In genomic region chr6:149076355-149076734, GRCh38 we compare ENCODE assay signal across 24 cellular contexts.
A peak's percentile ranks its signal among the peaks of the same experiment; 100 is the strongest.
DNase-seq lines count a peak whose midpoint lies in the region; ATAC-seq and TF ChIP-seq lines count a peak whose summit lies in the region.
"Had no signal": no experiment of that assay in that cellular context is flagged by ENCODE, and none has a peak within 500 bp of the region (broad histone marks: within the 10 kb centered on the region; RNA-seq: fewer than 3 reads in every experiment).

No MANE protein-coding gene starts in this region.

- no peaks in the 10 kb centered on the region for H3K9me3 ChIP-seq in CD4-positive, CD25-positive, alpha-beta regulatory T cell (ENCODE audit: control insufficient read depth in 2 of 2, low read length in 2 of 2)
- H3K9me3 ChIP-seq: esophagus squamous epithelium, gastrocnemius medialis, suprapubic skin had no signal

- no peak for TF ChIP-seq CTCF in nephron (IDR thresholded peaks at IDR 0.05; ENCODE audit: unreplicated experiment in 3 of 3)

- H3K9me3 Mint-ChIP-seq in activated CD4-positive, alpha-beta T cell treated with anti-CD3 and anti-CD28 coated beads for 36 hours (ENCODE audit: low read depth): no peaks in the 10 kb centered on the region
- peaks cover 0 to 1% (median 0%) of the 10 kb centered on the region in 7 donors for H3K9me3 Mint-ChIP-seq in CD4-positive, CD25-positive, alpha-beta regulatory T cell
- H3K9me3 Mint-ChIP-seq in T-cell (no peaks in the 10 kb centered on the region), nephron (peaks cover 5% of the 10 kb centered on the region)
- H3K9me3 Mint-ChIP-seq: immature natural killer cell, natural killer cell had no signal

- no peaks in the 10 kb centered on the region for H3K27me3 ChIP-seq in CD4-positive, CD25-positive, alpha-beta regulatory T cell (ENCODE audit: control insufficient read depth, insufficient read depth, low read length)
- H3K27me3 ChIP-seq: esophagus squamous epithelium, gastrocnemius medialis, suprapubic skin had no signal

- no peaks in the 10 kb centered on the region for H3K27me3 Mint-ChIP-seq in activated CD4-positive, alpha-beta T cell treated with anti-CD3 and anti-CD28 coated beads for 36 hours
- no peaks in the 10 kb centered on the region for H3K27me3 Mint-ChIP-seq in CD4-positive, CD25-positive, alpha-beta regulatory T cell
- H3K27me3 Mint-ChIP-seq in T-cell (no peaks in the 10 kb centered on the region), nephron (ENCODE audit: low read depth) (no peaks in the 10 kb centered on the region)
- H3K27me3 Mint-ChIP-seq: stimulated activated naive B cell treated with anti-CD40 and anti-IgM and Interleukin-4, amounts not matched to agents 10 μg/mL and 1 μg/mL and 100 μg/mL, for 72 hours had no signal

- POLR2A ChIA-PET in activated CD4-positive, alpha-beta T cell treated with anti-CD3 and anti-CD28 coated beads for 36 hours (lab: Charles Lee): interaction anchor here (1.4 to 1.9 kb wide), 3 partner anchors 9 to 43 kb away, joined by 4 to 7 read pairs (median 5); no protein-coding TSS in a partner anchor
- POLR2A ChIA-PET in T-cell (lab: Charles Lee): interaction anchor here in 1 of 2 donors (0.7 kb wide), 1 partner anchor 139 kb away, joined by 3 read pairs; no protein-coding TSS in a partner anchor

- no peak for ATAC-seq in activated CD4-positive, alpha-beta T cell treated with anti-CD3 and anti-CD28 coated beads for 36 hours
- ATAC-seq in CD4-positive, CD25-positive, alpha-beta regulatory T cell (ENCODE audit: low read depth in 2 of 2): no peak
- ATAC-seq in T-cell (replicated peaks in 1 of 4): no peak
- ATAC-seq: gastrocnemius medialis; natural killer cell; stimulated activated naive B cell treated with anti-CD40 and anti-IgM and Interleukin-4, amounts not matched to agents 10 μg/mL and 1 μg/mL and 100 μg/mL, for 72 hours had no signal

- H3K36me3 ChIP-seq in CD4-positive, CD25-positive, alpha-beta regulatory T cell (ENCODE audit: control insufficient read depth, insufficient read depth, low read length): no peaks in the 10 kb centered on the region
- H3K36me3 ChIP-seq: gastrocnemius medialis had no signal

- CTCF ChIA-PET in activated CD4-positive, alpha-beta T cell treated with anti-CD3 and anti-CD28 coated beads for 36 hours (lab: Charles Lee): interaction anchor here (0.6 to 5.4 kb wide), 14 partner anchors 13 to 844 kb away, joined by 3 to 51 read pairs (median 4); partner anchors contain the start of gene TAB2
- CTCF ChIA-PET in T-cell (lab: Charles Lee): interaction anchor here (0.5 to 2.1 kb wide), 6 partner anchors 10 to 441 kb away, joined by 3 to 8 read pairs (median 4); no protein-coding TSS in a partner anchor

- H3K4me1 ChIP-seq in CD4-positive, CD25-positive, alpha-beta regulatory T cell (ENCODE audit: control insufficient read depth, insufficient read depth, low read length, poor library complexity, severe bottlenecking): peaks cover 23% of the 10 kb centered on the region
- H3K4me1 ChIP-seq: gastrocnemius medialis had no signal

- DNase-seq in activated CD4-positive, alpha-beta T cell treated with anti-CD3 and anti-CD28 coated beads for 36 hours: no peak
- DNase-seq in activated CD4-positive, alpha-beta T cell treated with anti-CD3 and anti-CD28 coated beads for 1 hour: no peak
- no peak for DNase-seq in CD4-positive, CD25-positive, alpha-beta regulatory T cell
- DNase-seq in T-cell: no peak
- DNase-seq in effector CD8-positive, alpha-beta T cell (lab: John Stamatoyannopoulos, UW): no peak
- no peak for DNase-seq in HPDE6-E6E7 (ENCODE audit: extremely low spot score)
- no peak for DNase-seq in cortex of kidney (lab: John Stamatoyannopoulos, UW)
- DNase-seq: activated CD4-positive, CD25-positive, alpha-beta regulatory T cell treated with anti-CD3 and anti-CD28 coated beads, Interleukin-2, amount 50 U/mL, for 72 hours; activated naive CD4-positive, alpha-beta T cell; C1 segment of cervical spinal cord; esophagus squamous epithelium; gastrocnemius medialis; hippocampal formation; immature natural killer cell; natural killer cell; NCI-H1048; NCI-H2029 treated with DMSO at 0.1 percent for 48 hours; NCI-H774; retina; SHP77; stimulated activated CD4-positive, alpha-beta T cell treated with anti-CD3 and anti-CD28 coated beads, Interleukin-4, amount 100 ng/mL, for 1 hour; stimulated activated naive B cell treated with anti-CD40 and anti-IgM and Interleukin-4, amounts not matched to agents 10 μg/mL and 1 μg/mL and 100 μg/mL, for 72 hours had no signal

- peak overlapping the region; percentile 15 for H3K4me3 ChIP-seq in CD4-positive, CD25-positive, alpha-beta regulatory T cell (ENCODE audit: low read depth, low read length)
- H3K4me3 ChIP-seq: esophagus squamous epithelium, gastrocnemius medialis, suprapubic skin had no signal

- H3K4me3 Mint-ChIP-seq in activated CD4-positive, alpha-beta T cell treated with anti-CD3 and anti-CD28 coated beads for 36 hours: peak overlapping the region; percentile 21
- peak overlapping the region in 1 of 4 donors; percentile 6 for H3K4me3 Mint-ChIP-seq in CD4-positive, CD25-positive, alpha-beta regulatory T cell
- H3K4me3 Mint-ChIP-seq in T-cell (no peak overlapping the region), nephron (no peak overlapping the region)
- H3K4me3 Mint-ChIP-seq: immature natural killer cell; natural killer cell; stimulated activated naive B cell treated with anti-CD40 and anti-IgM and Interleukin-4, amounts not matched to agents 10 μg/mL and 1 μg/mL and 100 μg/mL, for 72 hours had no signal

- peak overlapping the region; percentile 52 for H3K27ac Mint-ChIP-seq in activated CD4-positive, alpha-beta T cell treated with anti-CD3 and anti-CD28 coated beads for 36 hours
- H3K27ac Mint-ChIP-seq in CD4-positive, CD25-positive, alpha-beta regulatory T cell: peak overlapping the region; percentile 45 to 92 (median 48)
- H3K27ac Mint-ChIP-seq in T-cell (peak overlapping the region; percentile 34 to 76), nephron (peak overlapping the region in 2 of 3 experiments; percentile 51 to 68)
- H3K27ac Mint-ChIP-seq: natural killer cell had no signal

- no peaks in the 10 kb centered on the region for H3K36me3 Mint-ChIP-seq in activated CD4-positive, alpha-beta T cell treated with anti-CD3 and anti-CD28 coated beads for 36 hours (ENCODE audit: low read depth)
- no peaks in the 10 kb centered on the region for H3K36me3 Mint-ChIP-seq in CD4-positive, CD25-positive, alpha-beta regulatory T cell
- H3K36me3 Mint-ChIP-seq in T-cell (peaks cover 14% of the 10 kb centered on the region), nephron (ENCODE audit: low read depth) (peaks cover 11% of the 10 kb centered on the region)
- H3K36me3 Mint-ChIP-seq: natural killer cell had no signal

- intact Hi-C loops in activated CD4-positive, alpha-beta T cell treated with anti-CD3 and anti-CD28 coated beads for 36 hours (cut with DNase I, micrococcal nuclease): loop anchor here (1.0 to 5.0 kb wide), 3 partner anchors 44 to 421 kb away; no protein-coding TSS in a partner anchor

- H3K4me1 Mint-ChIP-seq in activated CD4-positive, alpha-beta T cell treated with anti-CD3 and anti-CD28 coated beads for 36 hours: peaks cover 40% of the 10 kb centered on the region
- H3K4me1 Mint-ChIP-seq in CD4-positive, CD25-positive, alpha-beta regulatory T cell: peaks cover 9 to 39% (median 23%) of the 10 kb centered on the region in 4 donors
- peaks cover 10 to 28% (median 18%) of the 10 kb centered on the region in 3 donors for H3K4me1 Mint-ChIP-seq in T-cell
- H3K4me1 Mint-ChIP-seq in nephron: peaks cover 46% of the 10 kb centered on the region

- no peak overlapping the region for H3K27ac ChIP-seq in CD4-positive, CD25-positive, alpha-beta regulatory T cell (ENCODE audit: insufficient read depth, low read length, poor library complexity, severe bottlenecking)
- H3K27ac ChIP-seq: esophagus squamous epithelium, gastrocnemius medialis, suprapubic skin had no signal
